ENCODE assay signal across 20 cellular contexts in the genomic region with DNA sequence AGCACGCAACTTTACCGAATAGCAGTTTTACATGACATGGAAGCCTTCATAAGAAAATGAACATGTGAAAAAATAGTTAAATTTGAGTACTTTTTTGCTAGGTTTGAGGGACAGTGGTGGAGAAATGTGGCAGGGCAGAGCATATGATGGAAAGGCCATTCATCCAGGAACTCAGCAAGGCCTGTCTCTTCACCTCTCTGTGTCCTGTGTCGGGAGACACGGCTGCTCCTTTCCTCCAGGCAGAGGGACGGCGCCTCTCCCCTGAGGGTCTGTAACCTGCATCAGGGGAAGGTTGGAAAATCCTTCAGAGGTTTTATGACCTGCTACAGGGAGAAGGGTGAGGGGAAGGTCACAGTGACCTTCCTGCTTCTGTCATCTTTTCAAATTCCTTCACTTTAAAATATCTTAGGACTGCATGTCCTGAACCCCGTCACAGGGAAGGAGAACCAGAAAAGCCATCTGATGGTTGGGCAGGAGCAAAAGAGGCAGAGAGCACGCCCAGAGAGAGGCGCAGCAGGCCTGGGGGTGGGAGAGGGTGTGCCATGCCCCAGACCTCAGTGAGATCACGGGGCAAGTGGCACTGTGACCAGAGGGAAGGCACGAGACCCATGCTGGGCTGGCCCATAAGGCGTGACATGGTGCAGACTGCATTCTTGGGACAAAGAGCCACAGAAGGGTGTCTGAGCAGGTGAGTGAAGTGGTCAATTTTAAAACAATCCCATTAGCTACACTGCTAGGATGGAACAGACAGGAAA. TPM values are rescaled to one million over a fixed set of nuclear protein-coding genes. Genes with fewer than 3 reads are reported as not detected.
DNase-seq lines count a peak whose midpoint lies in the region; ATAC-seq, FAIRE-seq and TF ChIP-seq lines count a peak whose summit lies in the region.
"Had no signal": no experiment of that assay in that cellular context is flagged by ENCODE, and none has a peak within 500 bp of the region (broad histone marks: within the 10 kb centered on the region; RNA-seq: fewer than 3 reads in every experiment).

No MANE protein-coding gene starts in this region.

- H3K79me2 ChIP-seq in GM12878 (ENCODE audit: control insufficient read depth, insufficient read depth, low read length) (peaks cover 14% of the 10 kb centered on the region), neural progenitor cell (ENCODE audit: low read depth) (no peaks in the 10 kb centered on the region), osteoblast (ENCODE audit: insufficient read depth, low read length) (no peaks in the 10 kb centered on the region)

- no peaks in the 10 kb centered on the region for H3K9me3 ChIP-seq in GM12878 (replicated peaks; ENCODE audit: control insufficient read depth, insufficient read depth, low read length)
- H3K9me3 ChIP-seq in neural progenitor cell (ENCODE audit: low read depth): no peaks in the 10 kb centered on the region
- no peaks in the 10 kb centered on the region for H3K9me3 ChIP-seq in osteoblast (ENCODE audit: low read depth, low read length)
- H3K9me3 ChIP-seq in sigmoid colon: no peaks in the 10 kb centered on the region
- H3K9me3 ChIP-seq: SJCRH30 had no signal

- no peak overlapping the region for H3K27ac ChIP-seq in GM12878 (ENCODE audit: control insufficient read depth, insufficient read depth)
- no peak overlapping the region for H3K27ac ChIP-seq in neural progenitor cell
- no peak overlapping the region for H3K27ac ChIP-seq in osteoblast (ENCODE audit: low read depth, low read length)
- no peak overlapping the region for H3K27ac ChIP-seq in sigmoid colon
- H3K27ac ChIP-seq: C4-2B, SJCRH30 had no signal

- peak; percentile 59 for DNase-seq in cardiac septum (ENCODE audit: low spot score)
- no peak for DNase-seq in left ventricle myocardium superior
- DNase-seq in GM12878 (ENCODE audit: low read depth, low spot score): no peak
- DNase-seq in neural progenitor cell (ENCODE audit: low spot score): no peak
- no peak for DNase-seq in osteoblast (ENCODE audit: insufficient read length, low spot score, missing footprints)
- DNase-seq in sigmoid colon: no peak
- no peak for DNase-seq in ecto neural progenitor cell (ENCODE audit: low spot score)
- DNase-seq: DMS79 treated with DMSO at 0.1 percent for 48 hours, Kasumi-1, MM.1S, NCI-H1092, NCI-H146, NCI-H2029 treated with DMSO at 0.1 percent for 48 hours, NCI-H2171, NCI-H526, SJCRH30 had no signal

- H3K9ac ChIP-seq in GM12878 (ENCODE audit: control insufficient read depth, insufficient read depth, low read length): no peak overlapping the region
- no peak overlapping the region for H3K9ac ChIP-seq in neural progenitor cell

- SMC1A ChIA-PET in GM12878 (lab: Charles Lee; ENCODE audit: uncharacterized antibody, unreplicated experiment): interaction anchor here (1.5 kb wide), 1 partner anchor 45 kb away, joined by 4 read pairs; no protein-coding TSS in a partner anchor

- no peak for FAIRE-seq in GM12878 (lab: Jason Lieb, UNC)
- FAIRE-seq: D721Med had no signal

- H3K9me3 Mint-ChIP-seq in neural progenitor cell: no peaks in the 10 kb centered on the region

- in situ Hi-C loops in GM12878 (cut with MboI): no loop called here

- no peak overlapping the region for H3K4me3 ChIP-seq in GM12878
- H3K4me3 ChIP-seq in neural progenitor cell: no peak overlapping the region
- H3K4me3 ChIP-seq in osteoblast (ENCODE audit: insufficient read depth, low read length): no peak overlapping the region
- no peak overlapping the region for H3K4me3 ChIP-seq in sigmoid colon
- H3K4me3 ChIP-seq: SJCRH30 had no signal

- intact Hi-C loops in cardiac septum (cut with DNase I): no loop called here
- intact Hi-C loops in left ventricle myocardium superior (cut with micrococcal nuclease): no loop called here
- intact Hi-C loops in GM12878 (cut with micrococcal nuclease; ENCODE audit: unreplicated experiment): no loop called here
- intact Hi-C loops in sigmoid colon (cut with DNase I): no loop called here

- H3K27me3 ChIP-seq in GM12878 (replicated peaks in 1 of 2; ENCODE audit: control insufficient read depth in 2 of 2, insufficient read depth in 2 of 2, low read length in 1 of 2) (no peaks in the 10 kb centered on the region), neural progenitor cell (no peaks in the 10 kb centered on the region), osteoblast (ENCODE audit: insufficient read depth, low read length) (no peaks in the 10 kb centered on the region), sigmoid colon (no peaks in the 10 kb centered on the region)
- H3K27me3 ChIP-seq: SJCRH30 had no signal

- H3F3A ChIP-seq in neural progenitor cell (ENCODE audit: low read depth): no peaks in the 10 kb centered on the region

- no peak overlapping the region for H3K4me2 ChIP-seq in GM12878 (ENCODE audit: control insufficient read depth, insufficient read depth)
- no peak overlapping the region for H3K4me2 ChIP-seq in neural progenitor cell
- H3K4me2 ChIP-seq in osteoblast (ENCODE audit: insufficient read depth, low read length): no peak overlapping the region

- H3K27ac Mint-ChIP-seq in neural progenitor cell: peak overlapping the region; percentile 18

- H4K20me1 ChIP-seq in GM12878 (ENCODE audit: control insufficient read depth, insufficient read depth) (no peaks in the 10 kb centered on the region), neural progenitor cell (ENCODE audit: low read depth) (no peaks in the 10 kb centered on the region), osteoblast (ENCODE audit: insufficient read depth, low read length) (peaks cover 8% of the 10 kb centered on the region)

- RAD21 ChIA-PET in GM12878 (lab: Charles Lee; ENCODE audit: unreplicated experiment): no interaction called here

- ATAC-seq in left ventricle myocardium superior (no peak), GM12878 (no peak)
- ATAC-seq: HCT116, Panc1 had no signal

- peaks cover 12% of the 10 kb centered on the region for H3K36me3 Mint-ChIP-seq in neural progenitor cell

- no peak for TF ChIP-seq EP300 in GM12878 (IDR thresholded peaks at IDR 0.05; ENCODE audit: borderline replicate concordance in 1 of 2, control insufficient read depth in 1 of 2, low read depth in 2 of 2, low read length in 2 of 2)
- no peak for TF ChIP-seq EP300 in sigmoid colon (IDR thresholded peaks at IDR 0.05)

- no TSS peak for BruUV-seq in GM12878 (replicated peaks; lab: Mats Ljungman, UMichigan)

- 98% methylated on average over 11 of the region's 12 CpGs for WGBS in GM12878 (ENCODE audit: insufficient coverage, insufficient replicate concordance, low lambda C conversion rate, missing lambda C conversion rate)
- 58 to 82% methylated on average over 12 of the region's 12 CpGs for WGBS in sigmoid colon, 2 donors

- TF ChIP-seq RAD21 in GM12878 (IDR thresholded peaks at IDR 0.05; ENCODE audit: insufficient read depth, low read depth, low read length): no peak

- H3K4me1 Mint-ChIP-seq in neural progenitor cell: no peaks in the 10 kb centered on the region

- POLR2A ChIA-PET in GM12878 (lab: Charles Lee): no interaction called here

- H2AFZ ChIP-seq in GM12878 (ENCODE audit: control insufficient read depth, low read depth, low read length): no peak overlapping the region
- no peak overlapping the region for H2AFZ ChIP-seq in neural progenitor cell (replicated peaks)
- H2AFZ ChIP-seq in osteoblast (ENCODE audit: low read length): no peak overlapping the region

- peaks cover 11% of the 10 kb centered on the region for H3K27me3 Mint-ChIP-seq in neural progenitor cell (ENCODE audit: insufficient read depth, low read depth)

- TF ChIP-seq CTCF in GM12878 (IDR thresholded peaks at IDR 0.05 in 2 of 3, conservative IDR thresholded peaks at IDR 0.05 in 1 of 3; ENCODE audit: control insufficient read depth in 2 of 3, extremely low read depth in 1 of 3, insufficient read depth in 1 of 3, low read depth in 3 of 3, low read length in 3 of 3) (no peak), neural progenitor cell (IDR thresholded peaks at IDR 0.05) (no peak), osteoblast (IDR thresholded peaks at IDR 0.05; ENCODE audit: extremely low read depth, low read depth, low read length) (no peak), sigmoid colon (IDR thresholded peaks at IDR 0.05) (no peak)

- no peak overlapping the region for H3K4me3 Mint-ChIP-seq in neural progenitor cell

- H3K4me1 ChIP-seq in GM12878 (ENCODE audit: control insufficient read depth, insufficient read depth, low read length) (peaks cover 40% of the 10 kb centered on the region), neural progenitor cell (no peaks in the 10 kb centered on the region), osteoblast (ENCODE audit: insufficient read depth, low read length) (peaks cover 7% of the 10 kb centered on the region), sigmoid colon (no peaks in the 10 kb centered on the region)
- H3K4me1 ChIP-seq: SJCRH30 had no signal

- CTCF ChIA-PET in GM12878 (lab: Yijun Ruan, JAX): interaction anchor here (0.7 kb wide), 1 partner anchor 47 kb away, joined by 3 read pairs; no protein-coding TSS in a partner anchor

- H3K36me3 ChIP-seq in GM12878 (ENCODE audit: control insufficient read depth in 2 of 2, insufficient read depth in 2 of 2, low read length in 1 of 2): peaks cover 0 to 16% of the 10 kb centered on the region in 2 experiments; a peak in 2 of 4 replicates
- no peaks in the 10 kb centered on the region for H3K36me3 ChIP-seq in neural progenitor cell
- peaks cover 4% of the 10 kb centered on the region for H3K36me3 ChIP-seq in osteoblast (ENCODE audit: insufficient read depth, low read length)
- peaks cover 0 to 5% (median 0%) of the 10 kb centered on the region in 4 donors for H3K36me3 ChIP-seq in sigmoid colon

- peak; percentile 3; the same call in 1 of the 2 replicates for TF ChIP-seq POLR2A in GM12878 (IDR thresholded peaks at IDR 0.05; ENCODE audit: low read depth, low read length)
- TF ChIP-seq POLR2A in sigmoid colon (IDR thresholded peaks at IDR 0.05): no peak

RNA-seq across cellular contexts. Expression of gene GSDME, which starts 44.0 kb away (rescaled TPM):
- total RNA-seq in cardiac septum (7.5 TPM), left ventricle myocardium superior (5.3 TPM), GM12878 (2014; rRNA removed) (140 and 149 TPM in 2 replicates), GM12878 (2014; rRNA removed; fragmentation: Illumina TruSeq; extraction: Trizol) (95.2 and 96.2 TPM in 2 replicates), GM12878 (2021) (114 and 116 TPM in 2 replicates), neural progenitor cell (ENCODE audit: low replicate concordance) (12.8 and 15.5 TPM in 2 replicates), osteoblast (42.3 and 44.5 TPM in 2 replicates), sigmoid colon (10 to 100 TPM in 3 of 4 donors, 1 to 10 TPM in 1; 7.1 to 11.9 (median 11.0) TPM)
- 50.8 and 52.0 TPM in 2 replicates for total RNA-seq in GM12878 (2013; cell fraction: nucleolus; rRNA removed)
- 78.4 TPM for polyA plus RNA-seq in GM12878 (2011; ENCODE audit: low read depth)
- polyA plus RNA-seq in GM12878 (2011; rRNA removed) (19.7 and 23.7 TPM in 2 replicates), GM12878 (2014; fragmentation: Illumina TruSeq; extraction: Trizol) (141 and 143 TPM in 2 replicates), GM12878 (2014; fragmentation: Nextera tagmentation; extraction: Ambion mirVana) (10 to 100 TPM; 62.5 to 83.7 TPM), GM12878 (2014; rRNA removed) (128 and 141 TPM in 2 replicates), GM12878 (2016; fragmentation: Nextera tagmentation; extraction: Ambion mirVana) (100 to 1,000 TPM; 242 to 245 TPM), sigmoid colon (1 to 10 TPM; 1.6 to 4.2 (median 2.6) TPM)
- 18.6 and 22.3 TPM in 2 replicates for polyA plus RNA-seq in GM12878 (2011; cell fraction: cytosol; rRNA removed)
- 30.2 and 33.1 TPM in 2 replicates for polyA plus RNA-seq in GM12878 (2011; cell fraction: nucleus; rRNA removed)
- 92.4 and 94.8 TPM in 2 replicates for polyA plus RNA-seq in GM12878 (2012)
- 27.0 and 41.7 TPM in 2 replicates for polyA minus RNA-seq in GM12878 (2011; rRNA and poly(A)+ RNA removed)
- polyA minus RNA-seq in GM12878 (2011; cell fraction: cytosol; rRNA and poly(A)+ RNA removed): 6.1 and 7.5 TPM in 2 replicates
- polyA minus RNA-seq in GM12878 (2011; cell fraction: nucleus; rRNA and poly(A)+ RNA removed): 12.8 and 19.2 TPM in 2 replicates
